ENCODE assay signal across 8 cellular contexts in genomic region chr3:15292765-15293522, GRCh38. TPM values are rescaled to one million over a fixed set of nuclear protein-coding genes. Genes with fewer than 3 reads are reported as not detected.
DNase-seq lines count a peak whose midpoint lies in the region; ATAC-seq and TF ChIP-seq lines count a peak whose summit lies in the region.
"Had no signal": no experiment of that assay in that cellular context is flagged by ENCODE, and none has a peak within 500 bp of the region (broad histone marks: within the 10 kb centered on the region; RNA-seq: fewer than 3 reads in every experiment).

No MANE protein-coding gene starts in this region.

- no peak overlapping the region for H4K8ac ChIP-seq in mesenchymal stem cell (ENCODE audit: low read length)

- TF ChIP-seq CTCF in choroid plexus epithelial cell (conservative IDR thresholded peaks at IDR 0.05; ENCODE audit: low read depth, low read length) = no peak

- 48% methylated on average over 13 of the region's 13 CpGs for WGBS in mesenchymal stem cell

- H2AFZ ChIP-seq in mesenchymal stem cell (ENCODE audit: low read depth, low read length) = no peak overlapping the region

- no peak overlapping the region for H3K23ac ChIP-seq in mesenchymal stem cell (ENCODE audit: low read length in 2 of 2)

- H3K27ac ChIP-seq in mesenchymal stem cell (ENCODE audit: low read length, poor library complexity, severe bottlenecking) = no peak overlapping the region
- H3K27ac ChIP-seq in subcutaneous abdominal adipose tissue (ENCODE audit: low read depth, low read length) = peak overlapping the region; percentile 71

- H3K4ac ChIP-seq in mesenchymal stem cell (ENCODE audit: low read depth in 1 of 2, low read length in 2 of 2) = no peak overlapping the region

- peak; percentile 84 for DNase-seq in RPMI7951 (ENCODE audit: low read depth)
- DNase-seq in choroid plexus epithelial cell (ENCODE audit: low read depth) = peak; percentile 62
- peak; percentile 91 for DNase-seq in mesenchymal stem cell
- no peak for DNase-seq in NCI-H1092 treated with DMSO at 0.1 percent for 48 hours (lab: John Stamatoyannopoulos, UW)
- DNase-seq in stimulated activated CD4-positive, alpha-beta T cell treated with anti-CD3 and anti-CD28 coated beads, Interleukin-1b, Interleukin-23, amount 100 ng/mL, for 48 hours = no peak
- DNase-seq: HCEC 1CT had no signal

- no peak overlapping the region for H2BK5ac ChIP-seq in mesenchymal stem cell (ENCODE audit: low read depth, low read length, poor library complexity, severe bottlenecking)

- no peaks in the 10 kb centered on the region for H3K27me3 ChIP-seq in mesenchymal stem cell (ENCODE audit: control insufficient read depth in 1 of 2, insufficient read depth in 1 of 2, low read length in 2 of 2)
- H3K27me3 ChIP-seq in subcutaneous abdominal adipose tissue (ENCODE audit: control insufficient read depth in 5 of 5, insufficient read depth in 4 of 5, low read length in 5 of 5) = no peaks in the 10 kb centered on the region

- H4K91ac ChIP-seq in mesenchymal stem cell (ENCODE audit: low read length) = no peak overlapping the region

- H2BK120ac ChIP-seq in mesenchymal stem cell (ENCODE audit: low read depth, low read length) = no peak overlapping the region

- H2BK15ac ChIP-seq in mesenchymal stem cell (ENCODE audit: low read depth, poor library complexity, severe bottlenecking) = no peak overlapping the region

- H2BK12ac ChIP-seq in mesenchymal stem cell (ENCODE audit: low read length in 2 of 2) = no peak overlapping the region

- no peak overlapping the region for H3K4me2 ChIP-seq in mesenchymal stem cell (ENCODE audit: low read length, poor library complexity, severe bottlenecking)

- H3K79me1 ChIP-seq in mesenchymal stem cell (replicated peaks; ENCODE audit: low read length, poor library complexity, severe bottlenecking) = peaks cover 2% of the 10 kb centered on the region

- no peaks in the 10 kb centered on the region for H3K9me3 ChIP-seq in mesenchymal stem cell (ENCODE audit: control insufficient read depth, low read length)
- H3K9me3 ChIP-seq in subcutaneous abdominal adipose tissue (ENCODE audit: control insufficient read depth in 5 of 5, low read length in 5 of 5) = no peaks in the 10 kb centered on the region

- H3K4me3 ChIP-seq in choroid plexus epithelial cell (ENCODE audit: low read depth, low read length) (no peak overlapping the region), mesenchymal stem cell (ENCODE audit: insufficient read depth in 1 of 2, low read depth in 1 of 2, low read length in 2 of 2) (no peak overlapping the region), subcutaneous abdominal adipose tissue (ENCODE audit: low read depth in 1 of 5, low read length in 5 of 5) (no peak overlapping the region)

- H3K14ac ChIP-seq in mesenchymal stem cell (ENCODE audit: low read length in 2 of 2) = peak overlapping the region in 1 of 2 experiments; percentile 31

- H3K36me3 ChIP-seq in mesenchymal stem cell (ENCODE audit: control insufficient read depth in 1 of 2, insufficient read depth in 2 of 2, low read depth in 1 of 2, low read length in 2 of 2) = peaks cover 0 to 45% of the 10 kb centered on the region in 2 experiments
- peaks cover 0 to 8% (median 3%) of the 10 kb centered on the region in 5 donors for H3K36me3 ChIP-seq in subcutaneous abdominal adipose tissue (ENCODE audit: control insufficient read depth in 5 of 5, insufficient read depth in 5 of 5, low read length in 5 of 5)

- peaks cover 13% of the 10 kb centered on the region for H3K4me1 ChIP-seq in mesenchymal stem cell (ENCODE audit: control insufficient read depth, insufficient read depth, low read depth, low read length)
- H3K4me1 ChIP-seq in subcutaneous abdominal adipose tissue (ENCODE audit: control insufficient read depth in 5 of 5, insufficient read depth in 5 of 5, low read length in 5 of 5) = peaks cover 28 to 76% (median 60%) of the 10 kb centered on the region in 5 donors

- peak overlapping the region; percentile 26 for H3K9ac ChIP-seq in mesenchymal stem cell (ENCODE audit: low read length)
- H3K9ac ChIP-seq in subcutaneous abdominal adipose tissue (ENCODE audit: low read length in 5 of 5) = peak overlapping the region in 4 of 5 donors; percentile 1 to 56 (median 26)

- no peak for ATAC-seq in HG02610 (IDR thresholded peaks at IDR 0.05; ENCODE audit: unreplicated experiment)

- H2AK5ac ChIP-seq in mesenchymal stem cell (ENCODE audit: low read length, severe bottlenecking) = no peak overlapping the region

- H3K18ac ChIP-seq in mesenchymal stem cell (ENCODE audit: low read depth in 1 of 2, low read length in 2 of 2) = no peak overlapping the region

RNA-seq across cellular contexts. Expression of gene SH3BP5, which starts 39.4 kb away (rescaled TPM):
- total RNA-seq in RPMI7951 (2014; rRNA removed; shearing (Covaris generic)) = 2.4 and 3.2 TPM in 2 replicates
- polyA plus RNA-seq in mesenchymal stem cell (2013, experiment 1 of 2) = 8.4 TPM
- polyA plus RNA-seq in mesenchymal stem cell (2013, experiment 2 of 2) = 8.4 TPM

Comparison
In these comparisons a context has a peak if more than half of its experiments do, and no peak if none do; other contexts are left out.
1. DNase-seq: peak in RPMI7951 (single experiment), choroid plexus epithelial cell (single experiment) and mesenchymal stem cell (single experiment); none in NCI-H1092 treated with DMSO at 0.1 percent for 48 hours (single experiment) and stimulated activated CD4-positive, alpha-beta T cell treated with anti-CD3 and anti-CD28 coated beads, Interleukin-1b, Interleukin-23, amount 100 ng/mL, for 48 hours (single experiment).